32 cellular contexts compared by ENCODE assay signal in genomic region chr14:41662780-41663477, GRCh38. TPM values are rescaled to one million over a fixed set of nuclear protein-coding genes. Genes with fewer than 3 reads are reported as not detected.
"Had no signal": no experiment of that assay in that cellular context is flagged by ENCODE, and none has a peak within 500 bp of the region (broad histone marks: within the 10 kb centered on the region; RNA-seq: fewer than 3 reads in every experiment).

No MANE protein-coding gene starts in this region.

- H3K4me2 ChIP-seq: hepatocyte, neural progenitor cell had no signal

- H3K27ac ChIP-seq: epithelial cell of prostate, hepatocyte, neural progenitor cell, parathyroid adenoma, psoas muscle, suprapubic skin, tibial artery had no signal

- H2AFZ ChIP-seq: hepatocyte, neural progenitor cell, parathyroid adenoma had no signal

- H3K9ac ChIP-seq: neural progenitor cell, parathyroid adenoma had no signal

- DNase-seq: activated CD4-positive, alpha-beta memory T cell treated with anti-CD3 and anti-CD28 coated beads for 36 hours; activated CD4-positive, alpha-beta T cell treated with anti-CD3 and anti-CD28 coated beads, Interleukin-2, amount 10 ng/mL, durations not matched to agents 24 days and 14 days; activated CD4-positive, CD25-positive, alpha-beta regulatory T cell treated with anti-CD3 and anti-CD28 coated beads, Interleukin-2, amount 50 U/mL, for 72 hours; activated CD8-positive, alpha-beta memory T cell treated with anti-CD3 and anti-CD28 coated beads, Interleukin-2, amount 50 U/mL, for 4 hours; activated gamma-delta T cell; activated naive CD4-positive, alpha-beta T cell treated with anti-CD3 and anti-CD28 coated beads, Interleukin-2, amount 10 ng/mL, durations not matched to agents 7 days and 5 days; activated naive CD8-positive, alpha-beta T cell treated with anti-CD3 and anti-CD28 coated beads, Interleukin-2, amount 10 ng/mL, durations not matched to agents 7 days and 5 days; activated T-cell treated with anti-CD3 and anti-CD28 coated beads, Interleukin-2, amount 50 U/mL, for 1 hour; amygdala; dermis blood vessel endothelial cell; effector CD8-positive, alpha-beta T cell; islet precursor cell; left cardiac atrium; left ventricle myocardium superior; naive B cell; occipital lobe; psoas muscle; stimulated activated CD4-positive, alpha-beta T cell treated with anti-CD3 and anti-CD28 coated beads, Interleukin-15, amount 100 ng/mL, for 24 hours; stimulated activated naive CD4-positive, alpha-beta T cell; T-helper 2 cell; tibial artery had no signal

- H3K4me1 ChIP-seq: neural progenitor cell, psoas muscle, suprapubic skin, tibial artery had no signal

- FAIRE-seq: bronchial epithelial cell, colon, endometrium, frontal cortex had no signal

- H3K79me2 ChIP-seq: hepatocyte had no signal

- H3K4me3 ChIP-seq: hepatocyte, neural progenitor cell, psoas muscle, suprapubic skin, tibial artery had no signal

- H3K27me3 ChIP-seq: hepatocyte, neural progenitor cell, suprapubic skin, tibial artery had no signal

- H3K9me3 ChIP-seq: psoas muscle, suprapubic skin, tibial artery had no signal

- H3K36me3 ChIP-seq: neural progenitor cell, suprapubic skin, tibial artery had no signal

- ATAC-seq: left cardiac atrium, left ventricle myocardium superior, psoas muscle had no signal

RNA-seq across cellular contexts. Expression of gene LRFN5, which starts 56.3 kb away (rescaled TPM):
- total RNA-seq: activated CD4-positive, alpha-beta memory T cell treated with anti-CD3 and anti-CD28 coated beads for 36 hours; activated CD4-positive, alpha-beta T cell treated with anti-CD3 and anti-CD28 coated beads, Interleukin-2, amount 10 ng/mL, durations not matched to agents 24 days and 14 days; activated CD8-positive, alpha-beta memory T cell treated with anti-CD3 and anti-CD28 coated beads for 36 hours; activated naive CD8-positive, alpha-beta T cell treated with anti-CD3 and anti-CD28 coated beads, Interleukin-2, amount 10 ng/mL, durations not matched to agents 7 days and 5 days; dermis blood vessel endothelial cell; lung microvascular endothelial cell had no signal
